20 cellular contexts compared by ENCODE assay signal in the genomic region with DNA sequence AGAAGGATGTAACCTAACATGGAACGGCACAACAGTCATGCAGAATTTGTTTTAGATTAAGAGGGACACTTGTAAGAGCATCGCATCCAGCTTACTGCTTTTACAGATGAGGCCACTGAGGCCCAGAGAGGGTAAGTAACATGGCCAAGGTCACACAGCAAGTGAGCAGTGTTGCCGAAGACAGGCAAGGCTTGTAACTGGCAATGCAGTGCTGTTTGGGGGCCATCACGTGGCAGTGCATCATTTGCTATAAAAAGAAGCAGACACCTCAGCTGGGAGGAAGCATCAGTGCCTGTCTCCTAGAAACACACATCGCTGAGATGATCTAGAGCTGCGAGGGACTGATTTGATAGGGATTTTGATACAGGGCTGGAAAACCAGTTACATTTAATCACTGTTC.
"Had no signal": no experiment of that assay in that cellular context is flagged by ENCODE, and none has a peak within 500 bp of the region (broad histone marks: within the 10 kb centered on the region; RNA-seq: fewer than 3 reads in every experiment).

No MANE protein-coding gene starts in this region.

- H3K27ac Mint-ChIP-seq: activated CD8-positive, alpha-beta T cell treated with anti-CD3 and anti-CD28 coated beads, Interleukin-2, amount 10 ng/mL, durations not matched to agents 7 days and 5 days; activated T-helper 17 cell treated with anti-CD3 and anti-CD28 coated beads, Interleukin-2, amount 50 U/mL, for 72 hours; effector memory CD8-positive, alpha-beta T cell; naive thymus-derived CD8-positive, alpha-beta T cell had no signal

- H3K4me3 ChIP-seq: adrenal gland, gastrocnemius medialis, lower lobe of right lung, psoas muscle, upper lobe of left lung had no signal

- DNase-seq: activated CD4-positive, alpha-beta T cell treated with anti-CD3 and anti-CD28 coated beads for 4 hours; activated CD8-positive, alpha-beta T cell treated with anti-CD3 and anti-CD28 coated beads, Interleukin-2, amount 10 ng/mL, durations not matched to agents 7 days and 5 days; activated naive CD4-positive, alpha-beta T cell treated with anti-CD3 and anti-CD28 coated beads, Interleukin-2, amount 50 U/mL, for 16 hours; effector memory CD8-positive, alpha-beta T cell; gastrocnemius medialis; kidney glomerular epithelial cell; lower lobe of right lung; midbrain; naive thymus-derived CD8-positive, alpha-beta T cell; psoas muscle; stimulated activated CD4-positive, alpha-beta T cell treated with anti-CD3 and anti-CD28 coated beads, Interleukin-4, amount 100 ng/mL, for 1 hour; stimulated activated CD8-positive, alpha-beta memory T cell treated with anti-CD3 and anti-CD28 coated beads, Interleukin-4, amount 100 ng/mL, for 48 hours; stimulated activated naive CD8-positive, alpha-beta T cell treated with anti-CD3 and anti-CD28 coated beads, Interleukin-15, Interleukin-2, amounts not matched to agents 100 U/mL and 50 U/mL, for 24 hours; T1000; upper lobe of left lung; WERI-Rb-1 had no signal

- ATAC-seq: activated CD8-positive, alpha-beta T cell treated with anti-CD3 and anti-CD28 coated beads, Interleukin-2, amount 10 ng/mL, durations not matched to agents 7 days and 5 days; activated T-helper 17 cell treated with anti-CD3 and anti-CD28 coated beads, Interleukin-2, amount 50 U/mL, for 72 hours; effector memory CD8-positive, alpha-beta T cell; gastrocnemius medialis; lower lobe of right lung; naive thymus-derived CD8-positive, alpha-beta T cell; psoas muscle; stimulated activated naive CD8-positive, alpha-beta T cell treated with anti-CD3 and anti-CD28 coated beads, Interleukin-15, Interleukin-2, amounts not matched to agents 100 U/mL and 50 U/mL, for 24 hours had no signal

- H3K36me3 Mint-ChIP-seq: naive thymus-derived CD8-positive, alpha-beta T cell had no signal

- H3K27me3 ChIP-seq: adrenal gland, gastrocnemius medialis, upper lobe of left lung had no signal

- H3K9me3 ChIP-seq: adrenal gland, gastrocnemius medialis, lower lobe of right lung, psoas muscle, upper lobe of left lung had no signal

- H3K36me3 ChIP-seq: adrenal gland, gastrocnemius medialis, lower lobe of right lung, upper lobe of left lung, WERI-Rb-1 had no signal

- H3K9me3 Mint-ChIP-seq: activated T-helper 17 cell treated with anti-CD3 and anti-CD28 coated beads, Interleukin-2, amount 50 U/mL, for 72 hours; central memory CD8-positive, alpha-beta T cell; effector memory CD8-positive, alpha-beta T cell; naive thymus-derived CD8-positive, alpha-beta T cell had no signal

- H3K27ac ChIP-seq: adrenal gland, epithelial cell of prostate, gastrocnemius medialis, lower lobe of right lung, psoas muscle, upper lobe of left lung, WERI-Rb-1 had no signal

- H3K4me1 Mint-ChIP-seq: activated T-helper 17 cell treated with anti-CD3 and anti-CD28 coated beads, Interleukin-2, amount 50 U/mL, for 72 hours; central memory CD8-positive, alpha-beta T cell; naive thymus-derived CD8-positive, alpha-beta T cell had no signal

- H3K4me1 ChIP-seq: adrenal gland, gastrocnemius medialis, lower lobe of right lung, psoas muscle, upper lobe of left lung had no signal

- H3K4me3 Mint-ChIP-seq: activated CD8-positive, alpha-beta T cell treated with anti-CD3 and anti-CD28 coated beads, Interleukin-2, amount 10 ng/mL, durations not matched to agents 7 days and 5 days; activated T-helper 17 cell treated with anti-CD3 and anti-CD28 coated beads, Interleukin-2, amount 50 U/mL, for 72 hours; central memory CD8-positive, alpha-beta T cell; effector memory CD8-positive, alpha-beta T cell; naive thymus-derived CD8-positive, alpha-beta T cell had no signal
